Comparison of ENCODE assay signal across 1 cellular context in genomic region chr18:58398648-58399398, GRCh38.
A peak's percentile ranks its signal among the peaks of the same experiment; 100 is the strongest.
TF ChIP-seq lines count a peak whose summit lies in the region.

No MANE protein-coding gene starts in this region.

TF ChIP-seq in HepG2, 621 proteins besides CTCF, POLR2A, EP300 and RAD21 (continued from another document and continues in another):
- TF ChIP-seq, protein P1, sequence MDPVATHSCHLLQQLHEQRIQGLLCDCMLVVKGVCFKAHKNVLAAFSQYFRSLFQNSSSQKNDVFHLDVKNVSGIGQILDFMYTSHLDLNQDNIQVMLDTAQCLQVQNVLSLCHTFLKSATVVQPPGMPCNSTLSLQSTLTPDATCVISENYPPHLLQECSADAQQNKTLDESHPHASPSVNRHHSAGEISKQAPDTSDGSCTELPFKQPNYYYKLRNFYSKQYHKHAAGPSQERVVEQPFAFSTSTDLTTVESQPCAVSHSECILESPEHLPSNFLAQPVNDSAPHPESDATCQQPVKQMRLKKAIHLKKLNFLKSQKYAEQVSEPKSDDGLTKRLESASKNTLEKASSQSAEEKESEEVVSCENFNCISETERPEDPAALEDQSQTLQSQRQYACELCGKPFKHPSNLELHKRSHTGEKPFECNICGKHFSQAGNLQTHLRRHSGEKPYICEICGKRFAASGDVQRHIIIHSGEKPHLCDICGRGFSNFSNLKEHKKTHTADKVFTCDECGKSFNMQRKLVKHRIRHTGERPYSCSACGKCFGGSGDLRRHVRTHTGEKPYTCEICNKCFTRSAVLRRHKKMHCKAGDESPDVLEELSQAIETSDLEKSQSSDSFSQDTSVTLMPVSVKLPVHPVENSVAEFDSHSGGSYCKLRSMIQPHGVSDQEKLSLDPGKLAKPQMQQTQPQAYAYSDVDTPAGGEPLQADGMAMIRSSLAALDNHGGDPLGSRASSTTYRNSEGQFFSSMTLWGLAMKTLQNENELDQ (CRISPR knock-in tag; IDR thresholded peaks at IDR 0.05; ENCODE audit: borderline replicate concordance) = no peak
- TF ChIP-seq NCOR1 (IDR thresholded peaks at IDR 0.05; ENCODE audit: borderline replicate concordance, low read length) = no peak
- TF ChIP-seq, protein P2, sequence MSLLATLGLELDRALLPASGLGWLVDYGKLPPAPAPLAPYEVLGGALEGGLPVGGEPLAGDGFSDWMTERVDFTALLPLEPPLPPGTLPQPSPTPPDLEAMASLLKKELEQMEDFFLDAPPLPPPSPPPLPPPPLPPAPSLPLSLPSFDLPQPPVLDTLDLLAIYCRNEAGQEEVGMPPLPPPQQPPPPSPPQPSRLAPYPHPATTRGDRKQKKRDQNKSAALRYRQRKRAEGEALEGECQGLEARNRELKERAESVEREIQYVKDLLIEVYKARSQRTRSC (CRISPR knock-in tag; IDR thresholded peaks at IDR 0.05; ENCODE audit: low read depth) = no peak
- TF ChIP-seq ZNF589 (CRISPR knock-in tag; conservative IDR thresholded peaks at IDR 0.05) = no peak
- peak; percentile 68; the same call in 1 of the 2 replicates for TF ChIP-seq MTA1 (CRISPR knock-in tag; IDR thresholded peaks at IDR 0.05; ENCODE audit: borderline replicate concordance)
- no peak for TF ChIP-seq CERS6 (CRISPR knock-in tag; IDR thresholded peaks at IDR 0.05)
- TF ChIP-seq TEAD3 (CRISPR knock-in tag; optimal IDR thresholded peaks at IDR 0.05; ENCODE audit: borderline replicate concordance) = peak; percentile 82
- peak; percentile 71 for TF ChIP-seq POLR2G (IDR thresholded peaks at IDR 0.05; ENCODE audit: low read depth, low read length)
- TF ChIP-seq GFI1 (CRISPR knock-in tag; IDR thresholded peaks at IDR 0.05; ENCODE audit: borderline replicate concordance) = 0 out of 2 replicates have a peak, but pooled peaks have one; percentile 10
- TF ChIP-seq TFE3 (CRISPR knock-in tag; IDR thresholded peaks at IDR 0.05) = peak; percentile 40; the same call in 1 of the 2 replicates
- no peak for TF ChIP-seq SOX13 (IDR thresholded peaks at IDR 0.05)
- peak in 1 of 2 experiments; percentile 35; a peak in 1 of 4 replicates for TF ChIP-seq SOX13 (CRISPR knock-in tag; conservative IDR thresholded peaks at IDR 0.05 in 1 of 2, IDR thresholded peaks at IDR 0.05 in 1 of 2)
- TF ChIP-seq ZMYM4 (CRISPR knock-in tag; IDR thresholded peaks at IDR 0.05) = no peak
- TF ChIP-seq ZNF230 (CRISPR knock-in tag; IDR thresholded peaks at IDR 0.05) = peak; percentile 80; the same call in 1 of the 2 replicates
- TF ChIP-seq ZNF644 (CRISPR knock-in tag; IDR thresholded peaks at IDR 0.05; ENCODE audit: low read depth) = 0 out of 2 replicates have a peak, but pooled peaks have one; percentile 26
- TF ChIP-seq ZSCAN21 (CRISPR knock-in tag; IDR thresholded peaks at IDR 0.05; ENCODE audit: borderline replicate concordance) = no peak
- TF ChIP-seq ETS1 (CRISPR knock-in tag; IDR thresholded peaks at IDR 0.05) = no peak
- TF ChIP-seq ZNF292 (CRISPR knock-in tag; IDR thresholded peaks at IDR 0.05; ENCODE audit: borderline replicate concordance, low read depth) = no peak
- TF ChIP-seq, protein P3, sequence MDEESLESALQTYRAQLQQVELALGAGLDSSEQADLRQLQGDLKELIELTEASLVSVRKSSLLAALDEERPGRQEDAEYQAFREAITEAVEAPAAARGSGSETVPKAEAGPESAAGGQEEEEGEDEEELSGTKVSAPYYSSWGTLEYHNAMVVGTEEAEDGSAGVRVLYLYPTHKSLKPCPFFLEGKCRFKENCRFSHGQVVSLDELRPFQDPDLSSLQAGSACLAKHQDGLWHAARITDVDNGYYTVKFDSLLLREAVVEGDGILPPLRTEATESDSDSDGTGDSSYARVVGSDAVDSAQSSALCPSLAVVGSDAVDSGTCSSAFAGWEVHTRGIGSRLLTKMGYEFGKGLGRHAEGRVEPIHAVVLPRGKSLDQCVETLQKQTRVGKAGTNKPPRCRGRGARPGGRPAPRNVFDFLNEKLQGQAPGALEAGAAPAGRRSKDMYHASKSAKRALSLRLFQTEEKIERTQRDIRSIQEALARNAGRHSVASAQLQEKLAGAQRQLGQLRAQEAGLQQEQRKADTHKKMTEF (CRISPR knock-in tag; IDR thresholded peaks at IDR 0.05) = no peak
- no peak for TF ChIP-seq CBX2 (IDR thresholded peaks at IDR 0.05; ENCODE audit: low read depth, low read length)
- TF ChIP-seq CBX2 (CRISPR knock-in tag; IDR thresholded peaks at IDR 0.05; ENCODE audit: low read depth) = no peak
- TF ChIP-seq PAWR (CRISPR knock-in tag; IDR thresholded peaks at IDR 0.05; ENCODE audit: borderline replicate concordance) = no peak
- no peak for TF ChIP-seq WIZ (CRISPR knock-in tag; IDR thresholded peaks at IDR 0.05)
- TF ChIP-seq NFIC (IDR thresholded peaks at IDR 0.05; ENCODE audit: low read length) = no peak
- TF ChIP-seq, protein P4, sequence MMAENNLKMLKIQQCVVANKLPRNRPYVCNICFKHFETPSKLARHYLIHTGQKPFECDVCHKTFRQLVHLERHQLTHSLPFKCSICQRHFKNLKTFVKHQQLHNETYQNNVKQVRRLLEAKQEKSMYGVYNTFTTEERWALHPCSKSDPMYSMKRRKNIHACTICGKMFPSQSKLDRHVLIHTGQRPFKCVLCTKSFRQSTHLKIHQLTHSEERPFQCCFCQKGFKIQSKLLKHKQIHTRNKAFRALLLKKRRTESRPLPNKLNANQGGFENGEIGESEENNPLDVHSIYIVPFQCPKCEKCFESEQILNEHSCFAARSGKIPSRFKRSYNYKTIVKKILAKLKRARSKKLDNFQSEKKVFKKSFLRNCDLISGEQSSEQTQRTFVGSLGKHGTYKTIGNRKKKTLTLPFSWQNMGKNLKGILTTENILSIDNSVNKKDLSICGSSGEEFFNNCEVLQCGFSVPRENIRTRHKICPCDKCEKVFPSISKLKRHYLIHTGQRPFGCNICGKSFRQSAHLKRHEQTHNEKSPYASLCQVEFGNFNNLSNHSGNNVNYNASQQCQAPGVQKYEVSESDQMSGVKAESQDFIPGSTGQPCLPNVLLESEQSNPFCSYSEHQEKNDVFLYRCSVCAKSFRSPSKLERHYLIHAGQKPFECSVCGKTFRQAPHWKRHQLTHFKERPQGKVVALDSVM (CRISPR knock-in tag; IDR thresholded peaks at IDR 0.05) = no peak
- TF ChIP-seq, protein P5, sequence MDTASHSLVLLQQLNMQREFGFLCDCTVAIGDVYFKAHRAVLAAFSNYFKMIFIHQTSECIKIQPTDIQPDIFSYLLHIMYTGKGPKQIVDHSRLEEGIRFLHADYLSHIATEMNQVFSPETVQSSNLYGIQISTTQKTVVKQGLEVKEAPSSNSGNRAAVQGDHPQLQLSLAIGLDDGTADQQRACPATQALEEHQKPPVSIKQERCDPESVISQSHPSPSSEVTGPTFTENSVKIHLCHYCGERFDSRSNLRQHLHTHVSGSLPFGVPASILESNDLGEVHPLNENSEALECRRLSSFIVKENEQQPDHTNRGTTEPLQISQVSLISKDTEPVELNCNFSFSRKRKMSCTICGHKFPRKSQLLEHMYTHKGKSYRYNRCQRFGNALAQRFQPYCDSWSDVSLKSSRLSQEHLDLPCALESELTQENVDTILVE (CRISPR knock-in tag; IDR thresholded peaks at IDR 0.05) = no peak
- TF ChIP-seq MED13 (CRISPR knock-in tag; IDR thresholded peaks at IDR 0.05) = no peak
- TF ChIP-seq ZNF878 (CRISPR knock-in tag; IDR thresholded peaks at IDR 0.05) = no peak
- no peak for TF ChIP-seq LCORL (IDR thresholded peaks at IDR 0.05)
- TF ChIP-seq LCORL (CRISPR knock-in tag; IDR thresholded peaks at IDR 0.05) = 0 out of 2 replicates have a peak, but pooled peaks have one; percentile 29
- TF ChIP-seq SNRNP70 (IDR thresholded peaks at IDR 0.05; ENCODE audit: low read depth, low read length) = no peak
- TF ChIP-seq ZNF605 (CRISPR knock-in tag; IDR thresholded peaks at IDR 0.05) = 0 out of 2 replicates have a peak, but pooled peaks have one; percentile 10
- TF ChIP-seq, protein P6, sequence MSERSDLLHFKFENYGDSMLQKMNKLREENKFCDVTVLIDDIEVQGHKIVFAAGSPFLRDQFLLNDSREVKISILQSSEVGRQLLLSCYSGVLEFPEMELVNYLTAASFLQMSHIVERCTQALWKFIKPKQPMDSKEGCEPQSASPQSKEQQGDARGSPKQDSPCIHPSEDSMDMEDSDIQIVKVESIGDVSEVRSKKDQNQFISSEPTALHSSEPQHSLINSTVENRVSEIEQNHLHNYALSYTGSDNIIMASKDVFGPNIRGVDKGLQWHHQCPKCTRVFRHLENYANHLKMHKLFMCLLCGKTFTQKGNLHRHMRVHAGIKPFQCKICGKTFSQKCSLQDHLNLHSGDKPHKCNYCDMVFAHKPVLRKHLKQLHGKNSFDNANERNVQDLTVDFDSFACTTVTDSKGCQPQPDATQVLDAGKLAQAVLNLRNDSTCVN (CRISPR knock-in tag; IDR thresholded peaks at IDR 0.05; ENCODE audit: borderline replicate concordance) = no peak
- 0 out of 2 replicates have a peak, but pooled peaks have one; percentile 40 for TF ChIP-seq HNF1B (CRISPR knock-in tag; IDR thresholded peaks at IDR 0.05)
- TF ChIP-seq ZNF567 (CRISPR knock-in tag; IDR thresholded peaks at IDR 0.05; ENCODE audit: borderline replicate concordance) = no peak
- TF ChIP-seq ZSCAN31 (CRISPR knock-in tag; IDR thresholded peaks at IDR 0.05; ENCODE audit: low read depth) = no peak
- no peak for TF ChIP-seq ZKSCAN5 (CRISPR knock-in tag; IDR thresholded peaks at IDR 0.05)
- no peak for TF ChIP-seq JDP2 (CRISPR knock-in tag; IDR thresholded peaks at IDR 0.05; ENCODE audit: borderline replicate concordance)
- TF ChIP-seq, protein P7, sequence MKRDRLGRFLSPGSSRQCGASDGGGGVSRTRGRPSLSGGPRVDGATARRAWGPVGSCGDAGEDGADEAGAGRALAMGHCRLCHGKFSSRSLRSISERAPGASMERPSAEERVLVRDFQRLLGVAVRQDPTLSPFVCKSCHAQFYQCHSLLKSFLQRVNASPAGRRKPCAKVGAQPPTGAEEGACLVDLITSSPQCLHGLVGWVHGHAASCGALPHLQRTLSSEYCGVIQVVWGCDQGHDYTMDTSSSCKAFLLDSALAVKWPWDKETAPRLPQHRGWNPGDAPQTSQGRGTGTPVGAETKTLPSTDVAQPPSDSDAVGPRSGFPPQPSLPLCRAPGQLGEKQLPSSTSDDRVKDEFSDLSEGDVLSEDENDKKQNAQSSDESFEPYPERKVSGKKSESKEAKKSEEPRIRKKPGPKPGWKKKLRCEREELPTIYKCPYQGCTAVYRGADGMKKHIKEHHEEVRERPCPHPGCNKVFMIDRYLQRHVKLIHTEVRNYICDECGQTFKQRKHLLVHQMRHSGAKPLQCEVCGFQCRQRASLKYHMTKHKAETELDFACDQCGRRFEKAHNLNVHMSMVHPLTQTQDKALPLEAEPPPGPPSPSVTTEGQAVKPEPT (CRISPR knock-in tag; IDR thresholded peaks at IDR 0.05; ENCODE audit: low read depth) = peak; percentile 63; the same call in 1 of the 2 replicates
- no peak; the same call in none of the 2 replicates for TF ChIP-seq BRCA1 (CRISPR knock-in tag; IDR thresholded peaks at IDR 0.05)
- 0 out of 2 replicates have a peak, but pooled peaks have one; percentile 81 for TF ChIP-seq PAF1 (CRISPR knock-in tag; IDR thresholded peaks at IDR 0.05)
- TF ChIP-seq TAF1 (CRISPR knock-in tag; IDR thresholded peaks at IDR 0.05) = no peak; the same call in 1 of the 2 replicates
- TF ChIP-seq MAFG (CRISPR knock-in tag; IDR thresholded peaks at IDR 0.05) = no peak
- TF ChIP-seq ZNF703 (CRISPR knock-in tag; IDR thresholded peaks at IDR 0.05; ENCODE audit: borderline replicate concordance) = no peak
- no peak for TF ChIP-seq ZNF207 (IDR thresholded peaks at IDR 0.05; ENCODE audit: borderline replicate concordance)
- TF ChIP-seq CHCHD3 (CRISPR knock-in tag; IDR thresholded peaks at IDR 0.05) = no peak
- peak; percentile 21; the same call in 1 of the 2 replicates for TF ChIP-seq ZNF678 (CRISPR knock-in tag; IDR thresholded peaks at IDR 0.05)
- peak; percentile 61; the same call in 1 of the 2 replicates for TF ChIP-seq ZNF501 (CRISPR knock-in tag; IDR thresholded peaks at IDR 0.05)
- no peak for TF ChIP-seq IKZF4 (CRISPR knock-in tag; IDR thresholded peaks at IDR 0.05; ENCODE audit: borderline replicate concordance, low read depth, not compliant biosample characterization)
- peak; percentile 45 for TF ChIP-seq CEBPG (CRISPR knock-in tag; IDR thresholded peaks at IDR 0.05)
- no peak for TF ChIP-seq HIVEP1 (CRISPR knock-in tag; IDR thresholded peaks at IDR 0.05)
- no peak for TF ChIP-seq ZNF34 (CRISPR knock-in tag; IDR thresholded peaks at IDR 0.05; ENCODE audit: borderline replicate concordance)
- no peak for TF ChIP-seq ZNF569 (CRISPR knock-in tag; IDR thresholded peaks at IDR 0.05; ENCODE audit: borderline replicate concordance)
- no peak for TF ChIP-seq ZNF629 (CRISPR knock-in tag; conservative IDR thresholded peaks at IDR 0.05)
